7 cellular contexts compared by ENCODE assay signal in the genomic region with DNA sequence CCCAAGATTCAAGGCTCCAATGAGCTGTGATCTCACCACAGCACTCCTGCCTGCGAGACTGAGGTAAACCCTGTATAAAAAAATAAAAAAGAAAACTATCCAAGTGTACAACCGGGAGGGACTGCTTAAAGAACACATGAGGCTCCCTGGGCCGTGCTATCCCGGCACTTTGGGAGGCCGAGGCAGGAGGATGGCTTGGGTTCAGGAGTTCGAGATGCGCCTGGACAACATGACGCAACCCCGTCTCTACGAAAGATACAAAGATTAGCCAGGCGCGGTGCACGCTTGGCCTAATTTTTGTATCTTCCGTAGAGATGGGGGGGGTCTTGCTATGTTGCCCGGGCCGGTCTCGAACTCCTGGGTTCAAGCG.
DNase-seq lines count a peak whose midpoint lies in the region; ATAC-seq and TF ChIP-seq lines count a peak whose summit lies in the region.
"Not testable (repeated sequence)": the region's sequence is repeated elsewhere in the genome, so short reads cannot be mapped to it uniquely, and the experiment has no call there.

No MANE protein-coding gene starts in this region.

- CTCF ChIA-PET in WTC11 (lab: Charles Lee), result not testable (repeated sequence)

- H3K4me2 ChIP-seq in Karpas-422 (ENCODE audit: low read depth, low read length, poor library complexity, severe bottlenecking), result peak overlapping the region; percentile 72
- H3K4me2 ChIP-seq in mesendoderm (ENCODE audit: low read length), result not testable (repeated sequence)

- TF ChIP-seq CTCF in WTC11 (IDR thresholded peaks at IDR 0.05); brain microvascular endothelial cell (IDR thresholded peaks at IDR 0.05; ENCODE audit: low read depth, low read length, missing control alignments); fibroblast of villous mesenchyme (IDR thresholded peaks at IDR 0.05; ENCODE audit: insufficient read depth, low read depth, low read length); sigmoid colon (IDR thresholded peaks at IDR 0.05): not testable (repeated sequence)

- H3K4me1 ChIP-seq in ES-I3 (ENCODE audit: insufficient read depth, low read length); Karpas-422 (ENCODE audit: low read length); mesendoderm (ENCODE audit: control insufficient read depth, low read depth, low read length); sigmoid colon: not testable (repeated sequence)

- intact Hi-C loops in sigmoid colon (cut with DNase I), result not testable (repeated sequence)

- not testable (repeated sequence) for H4K5ac ChIP-seq in mesendoderm (ENCODE audit: low read length)

- H3K9me3 Mint-ChIP-seq in WTC11, result not testable (repeated sequence)

- not testable (repeated sequence) for H4K20me1 ChIP-seq in Karpas-422 (ENCODE audit: insufficient read depth, low read depth, low read length)

- not testable (repeated sequence) for H3K18ac ChIP-seq in mesendoderm (ENCODE audit: low read length)

- not testable (repeated sequence) for H2AK5ac ChIP-seq in mesendoderm (ENCODE audit: low read length)

- in situ Hi-C loops in brain microvascular endothelial cell (cut with HindIII; ENCODE audit: low pct_ligation_motif_present, low sequenced_read_pairs), result not testable (repeated sequence)

- peak overlapping the region; percentile 37 for H3K56ac ChIP-seq in mesendoderm (ENCODE audit: low read length)

- not testable (repeated sequence) for H3K27me3 Mint-ChIP-seq in WTC11 (ENCODE audit: low read depth)

- not testable (repeated sequence) for H3K9me3 ChIP-seq in ES-I3 (ENCODE audit: control insufficient read depth, insufficient read depth, low read length); Karpas-422 (ENCODE audit: low read length); sigmoid colon

- H2AFZ ChIP-seq in Karpas-422 (ENCODE audit: low read length), result not testable (repeated sequence)

- TF ChIP-seq EP300 in sigmoid colon (IDR thresholded peaks at IDR 0.05), result not testable (repeated sequence)

- not testable (repeated sequence) for TF ChIP-seq POLR2A in sigmoid colon (IDR thresholded peaks at IDR 0.05)

- H3K4ac ChIP-seq in mesendoderm (ENCODE audit: low read depth, low read length), result not testable (repeated sequence)

- not testable (repeated sequence) for H3K36me3 Mint-ChIP-seq in WTC11

- not testable (repeated sequence) for DNase-seq in Karpas-422; WTC11 (ENCODE audit: low spot score); brain microvascular endothelial cell; fibroblast of villous mesenchyme (ENCODE audit: low read depth); mesendoderm; sigmoid colon

- not testable (repeated sequence) for H2BK120ac ChIP-seq in mesendoderm (ENCODE audit: low read depth, low read length)

- POLR2A ChIA-PET in WTC11 (lab: Charles Lee), result not testable (repeated sequence)

- H3K4me3 Mint-ChIP-seq in WTC11, result peak overlapping the region; percentile 82

- not testable (repeated sequence) for H3K23ac ChIP-seq in mesendoderm (ENCODE audit: low read length)

- H3K27ac Mint-ChIP-seq in WTC11, result peak overlapping the region; percentile 64

- H3K9ac ChIP-seq in ES-I3 (ENCODE audit: low read depth, low read length) (peak overlapping the region; percentile 96; the same call in 1 of the 2 replicates), Karpas-422 (ENCODE audit: low read length) (peak overlapping the region; percentile 85)
- H3K9ac ChIP-seq in mesendoderm (ENCODE audit: low read length), result not testable (repeated sequence)

- H3K36me3 ChIP-seq in ES-I3 (ENCODE audit: insufficient read depth, low read length); Karpas-422 (ENCODE audit: insufficient read depth, low read length); brain microvascular endothelial cell (replicated peaks); mesendoderm (ENCODE audit: control insufficient read depth, insufficient read depth, low read length); sigmoid colon: not testable (repeated sequence)

- not testable (repeated sequence) for H3K4me1 Mint-ChIP-seq in WTC11

- H4K8ac ChIP-seq in mesendoderm (ENCODE audit: low read depth, low read length), result not testable (repeated sequence)

- H3K27ac ChIP-seq in Karpas-422 (ENCODE audit: low read length); mesendoderm (ENCODE audit: low read depth, low read length): not testable (repeated sequence)
- H3K27ac ChIP-seq in brain microvascular endothelial cell (peak overlapping the region; percentile 90), sigmoid colon (peak overlapping the region; percentile 83 to 87 (median 85))

- not testable (repeated sequence) for H3K27me3 ChIP-seq in Karpas-422 (ENCODE audit: low read length); brain microvascular endothelial cell (replicated peaks); mesendoderm (ENCODE audit: insufficient read depth, low read length, poor library complexity); sigmoid colon

- not testable (repeated sequence) for H2BK15ac ChIP-seq in mesendoderm (replicated peaks; ENCODE audit: low read depth)

- not testable (repeated sequence) for ATAC-seq in WTC11

- not testable (repeated sequence) for H2BK5ac ChIP-seq in mesendoderm (ENCODE audit: low read length)

- H3K4me3 ChIP-seq in Karpas-422 (ENCODE audit: low read length) (peak overlapping the region; percentile 93), brain microvascular endothelial cell (ENCODE audit: low read depth, low read length) (peak overlapping the region; percentile 34), fibroblast of villous mesenchyme (ENCODE audit: low read depth, low read length) (peak overlapping the region; percentile 87), sigmoid colon (peak overlapping the region; percentile 62 to 93 (median 68))
- H3K4me3 ChIP-seq in mesendoderm (ENCODE audit: low read length), result not testable (repeated sequence)

- no CpG with 5 or more reads among the region's 18 CpGs for WGBS in mesendoderm (ENCODE audit: extremely low coverage, insufficient coverage, low lambda C conversion rate)
- 82 to 92% methylated on average over 18 of the region's 18 CpGs for WGBS in sigmoid colon, 2 donors

- peaks cover 10% of the 10 kb centered on the region for H3K79me2 ChIP-seq in Karpas-422 (ENCODE audit: low read length)
- not testable (repeated sequence) for H3K79me2 ChIP-seq in mesendoderm (ENCODE audit: control insufficient read depth, insufficient read depth, low read length)

- H3K9me2 ChIP-seq in Karpas-422 (replicated peaks; ENCODE audit: insufficient read depth, low read length), result not testable (repeated sequence)

- H3K79me1 ChIP-seq in mesendoderm (ENCODE audit: low read length), result not testable (repeated sequence)
